Comparison of ENCODE assay signal across 7 cellular contexts in the genomic region with DNA sequence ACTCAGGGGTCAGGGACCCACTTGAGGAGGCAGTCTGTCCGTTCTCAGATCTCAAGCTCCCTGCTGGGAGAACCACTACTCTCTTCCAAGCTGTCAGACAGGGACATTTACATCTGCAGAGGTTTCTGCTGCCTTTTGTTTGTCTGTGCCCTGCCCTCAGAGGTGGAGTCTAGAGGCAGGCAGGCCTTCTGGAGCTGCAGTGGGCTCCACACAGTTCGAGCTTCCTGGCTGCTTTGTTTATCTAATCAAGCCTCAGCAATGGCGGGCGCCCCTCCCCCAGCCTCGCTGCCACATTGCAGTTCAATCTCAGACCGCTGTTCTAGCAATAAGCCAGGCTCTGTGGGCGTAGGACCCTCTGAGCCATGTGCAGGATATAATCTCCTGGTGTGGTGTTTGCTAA.
DNase-seq lines count a peak whose midpoint lies in the region; TF ChIP-seq lines count a peak whose summit lies in the region.
"Not testable (repeated sequence)": the region's sequence is repeated elsewhere in the genome, so short reads cannot be mapped to it uniquely, and the experiment has no call there.

No MANE protein-coding gene starts in this region.

- H3K4me3 ChIP-seq in HUES6 (ENCODE audit: low read depth, low read length): peak overlapping the region; percentile 43
- not testable (repeated sequence) for H3K4me3 ChIP-seq in endodermal cell (ENCODE audit: low read length)
- peak overlapping the region; percentile 11 for H3K4me3 ChIP-seq in iPS-15b (ENCODE audit: low read depth, low read length)

- DNase-seq in NCI-H748 (lab: John Stamatoyannopoulos, UW; ENCODE audit: unreplicated experiment) (peak; percentile 27), SK-N-DZ (ENCODE audit: low spot score) (peak; percentile 11), endodermal cell (peak; percentile 91), neural crest cell (ENCODE audit: low read depth, low spot score) (peak; percentile 6)

- H3K9me3 Mint-ChIP-seq in endodermal cell: peaks cover 15% of the 10 kb centered on the region
- not testable (repeated sequence) for H3K9me3 Mint-ChIP-seq in neural crest cell

- not testable (repeated sequence) for H3K4me1 ChIP-seq in ES-I3 (ENCODE audit: insufficient read depth, low read length); HUES6 (ENCODE audit: control insufficient read depth, insufficient read depth, low read length); endodermal cell (ENCODE audit: control insufficient read depth, insufficient read depth, low read length); iPS-15b (ENCODE audit: control insufficient read depth, insufficient read depth, low read length)

- H3K36me3 ChIP-seq in ES-I3 (ENCODE audit: insufficient read depth, low read length); HUES6 (ENCODE audit: control insufficient read depth, insufficient read depth, low read length); endodermal cell (ENCODE audit: control insufficient read depth, insufficient read depth, low read length); iPS-15b (ENCODE audit: control insufficient read depth, insufficient read depth, low read length): not testable (repeated sequence)

- H3K27ac Mint-ChIP-seq in endodermal cell; neural crest cell (ENCODE audit: unreplicated experiment): not testable (repeated sequence)

- H3K4me3 Mint-ChIP-seq in endodermal cell, neural crest cell: not testable (repeated sequence)

- not testable (repeated sequence) for TF ChIP-seq CTCF in endodermal cell (conservative IDR thresholded peaks at IDR 0.05); neural crest cell (conservative IDR thresholded peaks at IDR 0.05)

- H3K9me3 ChIP-seq in ES-I3 (ENCODE audit: control insufficient read depth, insufficient read depth, low read length); HUES6 (ENCODE audit: control insufficient read depth, insufficient read depth, low read depth, low read length); endodermal cell (ENCODE audit: control insufficient read depth, low read length); iPS-15b (ENCODE audit: control insufficient read depth, insufficient read depth, low read length): not testable (repeated sequence)

- H3K27ac ChIP-seq in HUES6 (ENCODE audit: low read depth, low read length); endodermal cell (ENCODE audit: low read depth, low read length): not testable (repeated sequence)

- H3K9ac ChIP-seq in ES-I3 (ENCODE audit: low read depth, low read length) (peak overlapping the region; percentile 30; the same call in 1 of the 2 replicates), HUES6 (ENCODE audit: low read length) (peak overlapping the region; percentile 50)
- H3K9ac ChIP-seq in endodermal cell (ENCODE audit: extremely low read depth, low read length, poor library complexity, severe bottlenecking); iPS-15b (ENCODE audit: low read depth, low read length): not testable (repeated sequence)

- WGBS in endodermal cell (ENCODE audit: insufficient coverage in 1 of 2, insufficient read length in 1 of 2), 2 experiments: 46 to 52% methylated on average over 2 to 7 of the region's 7 CpGs

- not testable (repeated sequence) for H3K27me3 ChIP-seq in HUES6 (ENCODE audit: control insufficient read depth, insufficient read depth, low read length); endodermal cell (ENCODE audit: control insufficient read depth, insufficient read depth, low read length, poor library complexity, severe bottlenecking); iPS-15b (ENCODE audit: control insufficient read depth, insufficient read depth, low read length)

- not testable (repeated sequence) for H3K4me1 Mint-ChIP-seq in endodermal cell, neural crest cell

- H3K27me3 Mint-ChIP-seq in endodermal cell (ENCODE audit: insufficient read depth) (peaks cover 32% of the 10 kb centered on the region), neural crest cell (ENCODE audit: low read depth) (peaks cover 17% of the 10 kb centered on the region)

- not testable (repeated sequence) for H3K36me3 Mint-ChIP-seq in endodermal cell (ENCODE audit: low read depth); neural crest cell (ENCODE audit: low read depth)

Comparison
In these comparisons a context has a peak if more than half of its experiments do, and no peak if none do; other contexts are left out.
1. DNase-seq: peak in every context shown above with its lines; median percentile 91 in endodermal cell; 27 in NCI-H748; 11 in SK-N-DZ; 6 in neural crest cell.